In the genomic region with DNA sequence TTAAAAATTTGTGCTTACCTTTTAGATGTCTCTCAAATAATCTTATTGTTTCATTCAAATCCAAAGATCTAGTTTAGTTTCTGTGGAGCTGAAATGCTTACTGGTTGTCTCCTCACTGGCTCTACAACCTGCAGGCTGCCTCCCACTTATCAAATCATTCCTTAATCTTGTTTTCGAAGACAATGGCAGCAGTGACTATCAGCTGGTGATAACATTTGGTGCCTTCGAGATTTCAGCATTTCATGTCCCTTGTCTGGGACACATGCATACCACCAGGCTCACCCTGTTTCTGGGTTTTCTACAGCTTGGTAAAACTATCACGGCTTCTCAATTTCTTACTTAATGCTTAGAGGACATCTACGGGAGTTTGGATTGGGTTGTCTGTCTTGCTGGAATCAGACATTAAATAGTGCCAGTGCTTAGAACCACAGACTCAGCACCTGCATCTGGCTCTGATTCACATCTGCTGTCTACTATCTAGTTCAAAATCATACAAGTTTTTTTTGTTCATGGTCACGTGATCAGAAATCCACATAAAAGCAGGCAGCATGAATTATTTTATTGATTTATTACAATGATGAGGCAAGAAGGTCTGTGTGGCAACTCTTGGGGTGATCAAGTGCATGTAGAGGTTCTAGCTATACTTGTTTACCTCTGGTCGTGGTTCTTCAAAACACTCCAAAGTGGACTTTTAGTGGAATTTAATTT, we compare ENCODE assay signal across 22 cellular contexts.
"Had no signal": no experiment of that assay in that cellular context is flagged by ENCODE, and none has a peak within 500 bp of the region (broad histone marks: within the 10 kb centered on the region; RNA-seq: fewer than 3 reads in every experiment).

No MANE protein-coding gene starts in this region.

- H3K27ac ChIP-seq: adrenal gland had no signal

- H3K36me3 ChIP-seq: adrenal gland had no signal

- H3K4me1 ChIP-seq: adrenal gland had no signal

- H3K27me3 ChIP-seq: adrenal gland had no signal

- H3K36me3 Mint-ChIP-seq: activated naive CD8-positive, alpha-beta T cell treated with anti-CD3 and anti-CD28 coated beads, Interleukin-2, amount 10 ng/mL, durations not matched to agents 7 days and 5 days had no signal

- H3K4me1 Mint-ChIP-seq: activated naive CD8-positive, alpha-beta T cell treated with anti-CD3 and anti-CD28 coated beads, Interleukin-2, amount 10 ng/mL, durations not matched to agents 7 days and 5 days had no signal

- DNase-seq: activated CD4-positive, alpha-beta T cell treated with anti-CD3 and anti-CD28 coated beads for 4 hours; activated CD4-positive, alpha-beta T cell treated with anti-CD3 and anti-CD28 coated beads, Interleukin-2, amount 50 U/mL, for 4 hours; activated CD8-positive, alpha-beta memory T cell treated with anti-CD3 and anti-CD28 coated beads, Interleukin-2, amount 50 U/mL, for 48 hours; activated CD8-positive, alpha-beta T cell treated with anti-CD3 and anti-CD28 coated beads, Interleukin-2, amount 10 ng/mL, durations not matched to agents 7 days and 5 days; activated naive CD4-positive, alpha-beta T cell treated with anti-CD3 and anti-CD28 coated beads, Interleukin-2, amount 50 U/mL, for 16 hours; activated naive CD8-positive, alpha-beta T cell treated with anti-CD3 and anti-CD28 coated beads, Interleukin-2, amount 10 ng/mL, durations not matched to agents 7 days and 5 days; activated T-cell treated with anti-CD3 and anti-CD28 coated beads, Interleukin-2, amount 50 U/mL, for 1 hour; adrenal gland; anterior cingulate cortex; cerebellar nuclear complex; Kasumi-1; NCI-H1105 treated with DMSO at 0.1 percent for 48 hours; NCI-H1436 treated with DMSO at 0.1 percent for 48 hours; NCI-H187; NCI-H2081; NCI-H524 treated with DMSO at 0.1 percent for 48 hours; NCI-H774; PC-3; SHP77; T-helper 1 cell had no signal

- H3K27me3 Mint-ChIP-seq: activated naive CD8-positive, alpha-beta T cell treated with anti-CD3 and anti-CD28 coated beads, Interleukin-2, amount 10 ng/mL, durations not matched to agents 7 days and 5 days had no signal

- H3K27ac Mint-ChIP-seq: activated CD8-positive, alpha-beta T cell treated with anti-CD3 and anti-CD28 coated beads, Interleukin-2, amount 10 ng/mL, durations not matched to agents 7 days and 5 days; activated naive CD8-positive, alpha-beta T cell treated with anti-CD3 and anti-CD28 coated beads, Interleukin-2, amount 10 ng/mL, durations not matched to agents 7 days and 5 days had no signal

- H3K4me3 ChIP-seq: adrenal gland had no signal

- FAIRE-seq: RCC 7860 had no signal

- H3K9me3 Mint-ChIP-seq: activated naive CD8-positive, alpha-beta T cell treated with anti-CD3 and anti-CD28 coated beads, Interleukin-2, amount 10 ng/mL, durations not matched to agents 7 days and 5 days had no signal

- H3K4me3 Mint-ChIP-seq: activated CD8-positive, alpha-beta T cell treated with anti-CD3 and anti-CD28 coated beads, Interleukin-2, amount 10 ng/mL, durations not matched to agents 7 days and 5 days; activated naive CD8-positive, alpha-beta T cell treated with anti-CD3 and anti-CD28 coated beads, Interleukin-2, amount 10 ng/mL, durations not matched to agents 7 days and 5 days had no signal

- ATAC-seq: activated CD4-positive, CD25-positive, alpha-beta regulatory T cell treated with anti-CD3 and anti-CD28 coated beads, Interleukin-2, amount 50 U/mL, for 24 hours; activated CD8-positive, alpha-beta T cell treated with anti-CD3 and anti-CD28 coated beads, Interleukin-2, amount 10 ng/mL, durations not matched to agents 7 days and 5 days; PC-3 had no signal

- H3K9me3 ChIP-seq: adrenal gland had no signal
